8 cellular contexts compared by ENCODE assay signal in the genomic region with DNA sequence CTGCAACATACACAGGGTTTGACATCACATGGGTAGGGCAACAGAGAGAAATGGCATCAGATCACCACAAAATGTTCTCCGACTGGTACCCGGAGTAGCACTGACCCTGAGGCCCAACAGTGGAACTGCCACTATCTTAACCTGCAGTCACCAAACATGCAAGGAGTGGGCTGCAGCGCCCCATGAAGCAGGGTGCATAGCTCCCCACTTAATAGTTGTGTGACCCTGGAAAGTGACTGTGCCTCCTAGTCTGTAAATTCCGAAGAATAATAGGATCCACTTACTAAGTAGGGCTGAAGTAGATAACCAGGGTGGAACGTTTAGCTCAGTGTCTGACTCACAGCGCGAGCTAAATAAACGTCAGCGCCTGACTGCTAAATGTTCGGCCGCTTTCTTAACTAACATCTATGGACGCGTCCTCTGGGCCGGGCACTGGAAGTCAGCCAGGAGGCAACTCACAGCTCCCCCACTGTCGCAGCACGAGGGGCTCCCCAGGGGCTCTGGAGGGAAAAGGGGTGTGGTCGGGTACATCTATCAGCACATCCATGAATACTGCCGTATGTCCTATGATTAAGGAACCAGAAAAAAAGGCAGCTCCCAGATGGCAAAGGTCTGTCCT. TPM values are rescaled to one million over a fixed set of nuclear protein-coding genes. Genes with fewer than 3 reads are reported as not detected.
DNase-seq lines count a peak whose midpoint lies in the region; ATAC-seq and TF ChIP-seq lines count a peak whose summit lies in the region.

No MANE protein-coding gene starts in this region.

- H3K4me1 ChIP-seq in right atrium auricular region: peaks cover 0 to 32% of the 10 kb centered on the region in 2 donors

- peaks cover 17% of the 10 kb centered on the region for H3K36me3 ChIP-seq in right atrium auricular region

- no peaks in the 10 kb centered on the region for H3K36me3 Mint-ChIP-seq in IgD-negative memory B cell
- H3K36me3 Mint-ChIP-seq in activated naive CD4-positive, alpha-beta T cell treated with anti-CD3 and anti-CD28 coated beads, Interleukin-2, amount 50 U/mL, for 24 hours: peaks cover 3% of the 10 kb centered on the region

- no peaks in the 10 kb centered on the region for H3K9me3 ChIP-seq in right atrium auricular region

- DNase-seq in EL (peak; percentile 74), right atrium auricular region (ENCODE audit: low spot score) (no peak), skeletal muscle cell (ENCODE audit: low read depth) (peak; percentile 49)

- H3K27me3 ChIP-seq in right atrium auricular region: no peaks in the 10 kb centered on the region

- peaks cover 2% of the 10 kb centered on the region for H3K27me3 Mint-ChIP-seq in IgD-negative memory B cell
- no peaks in the 10 kb centered on the region for H3K27me3 Mint-ChIP-seq in activated naive CD4-positive, alpha-beta T cell treated with anti-CD3 and anti-CD28 coated beads, Interleukin-2, amount 50 U/mL, for 24 hours

- peak overlapping the region; percentile 93 to 99 (median 96) for H3K4me3 Mint-ChIP-seq in IgD-negative memory B cell
- peak overlapping the region; percentile 98 for H3K4me3 Mint-ChIP-seq in activated naive CD4-positive, alpha-beta T cell treated with anti-CD3 and anti-CD28 coated beads, Interleukin-2, amount 50 U/mL, for 24 hours

- TF ChIP-seq CTCF in right atrium auricular region (IDR thresholded peaks at IDR 0.05): no peak

- no peak for ATAC-seq in GM18868 (IDR thresholded peaks at IDR 0.05; ENCODE audit: unreplicated experiment)
- no peak for ATAC-seq in HG02970 (IDR thresholded peaks at IDR 0.05; ENCODE audit: low FRiP score, unreplicated experiment)
- ATAC-seq in GM18858 (IDR thresholded peaks at IDR 0.05; ENCODE audit: unreplicated experiment): no peak

- peak overlapping the region; percentile 83 to 85 for H3K27ac ChIP-seq in right atrium auricular region

- H3K27ac Mint-ChIP-seq in IgD-negative memory B cell: peak overlapping the region; percentile 89 to 97 (median 96)
- H3K27ac Mint-ChIP-seq in activated naive CD4-positive, alpha-beta T cell treated with anti-CD3 and anti-CD28 coated beads, Interleukin-2, amount 50 U/mL, for 24 hours: peak overlapping the region; percentile 86

- peaks cover 20 to 26% (median 25%) of the 10 kb centered on the region in 3 donors for H3K4me1 Mint-ChIP-seq in IgD-negative memory B cell
- H3K4me1 Mint-ChIP-seq in activated naive CD4-positive, alpha-beta T cell treated with anti-CD3 and anti-CD28 coated beads, Interleukin-2, amount 50 U/mL, for 24 hours: peaks cover 35% of the 10 kb centered on the region

- H3K9me3 Mint-ChIP-seq in IgD-negative memory B cell: no peaks in the 10 kb centered on the region
- no peaks in the 10 kb centered on the region for H3K9me3 Mint-ChIP-seq in activated naive CD4-positive, alpha-beta T cell treated with anti-CD3 and anti-CD28 coated beads, Interleukin-2, amount 50 U/mL, for 24 hours

- H3K4me3 ChIP-seq in right atrium auricular region (peak overlapping the region; percentile 97 to 100), skeletal muscle cell (ENCODE audit: low read depth, low read length) (peak overlapping the region; percentile 99)

RNA-seq across cellular contexts. Expression of gene LTO1, which starts 0.8 kb away (rescaled TPM):
- 14.0 TPM for polyA plus RNA-seq in IgD-negative memory B cell
- total RNA-seq in right atrium auricular region: 1 to 10 TPM; 4.7 to 6.0 TPM

RNA-seq across cellular contexts. Expression of gene FGF19, which starts 29.4 kb away (rescaled TPM):
- polyA plus RNA-seq in IgD-negative memory B cell: not detected
- total RNA-seq in right atrium auricular region: not detected

RNA-seq across cellular contexts. Expression of gene CCND1, which starts 33.4 kb away (rescaled TPM):
- 9.6 TPM for polyA plus RNA-seq in IgD-negative memory B cell
- total RNA-seq in right atrium auricular region: 100 to 1,000 TPM in 1 of 2 donors, 10 to 100 TPM in 1; 91.8 to 101 TPM
